In genomic region chr22:49429066-49429465, GRCh38 we compare ENCODE assay signal across 30 cellular contexts.
DNase-seq lines count a peak whose midpoint lies in the region; TF ChIP-seq lines count a peak whose summit lies in the region.
"Had no signal": no experiment of that assay in that cellular context is flagged by ENCODE, and none has a peak within 500 bp of the region (broad histone marks: within the 10 kb centered on the region; RNA-seq: fewer than 3 reads in every experiment).

No MANE protein-coding gene starts in this region.

- no peak for TF ChIP-seq POLR2A in NB4 (IDR thresholded peaks at IDR 0.05; ENCODE audit: extremely low read depth, insufficient read length)

- H3K27me3 Mint-ChIP-seq in endodermal cell (ENCODE audit: insufficient read depth) (peaks cover 3% of the 10 kb centered on the region), progenitor cell of endocrine pancreas (peaks cover 46% of the 10 kb centered on the region)
- H3K27me3 Mint-ChIP-seq: activated CD4-positive, alpha-beta T cell treated with anti-CD3 and anti-CD28 coated beads, Interleukin-2, amount 10 ng/mL, durations not matched to agents 7 days and 5 days had no signal

- H3K4me1 ChIP-seq in DOHH2 (ENCODE audit: control insufficient read depth, low read length) (peaks cover 38% of the 10 kb centered on the region), endodermal cell (ENCODE audit: control insufficient read depth, insufficient read depth, low read length) (no peaks in the 10 kb centered on the region)
- H3K4me1 ChIP-seq: esophagus muscularis mucosa, stomach had no signal

- H3K27ac Mint-ChIP-seq in endodermal cell = no peak overlapping the region
- H3K27ac Mint-ChIP-seq in progenitor cell of endocrine pancreas = no peak overlapping the region
- H3K27ac Mint-ChIP-seq: activated CD4-positive, alpha-beta T cell treated with anti-CD3 and anti-CD28 coated beads, Interleukin-2, amount 10 ng/mL, durations not matched to agents 7 days and 5 days; dendritic cell treated with granulocyte-macrophage colony-stimulating factor and Interleukin-4, amounts not matched to agents 40 ng/mL and 50 ng/mL, for 4 days; HFFc6; IgD-negative memory B cell had no signal

- 74 to 79% methylated on average over 5 to 7 of the region's 7 CpGs for WGBS in endodermal cell (ENCODE audit: insufficient coverage in 1 of 2, insufficient read length in 1 of 2), 2 experiments

- no peak overlapping the region for H3K9ac ChIP-seq in endodermal cell (ENCODE audit: extremely low read depth, low read length, poor library complexity, severe bottlenecking)

- DNase-seq in NB4 (ENCODE audit: low read depth) (no peak), endodermal cell (no peak), progenitor cell of endocrine pancreas (ENCODE audit: low spot score, unreplicated experiment) (no peak), NOMO-1 treated with DMSO at 0.1 percent for 48 hours (lab: John Stamatoyannopoulos, UW; ENCODE audit: unreplicated experiment) (no peak), NCI-H1417 (lab: John Stamatoyannopoulos, UW) (no peak), NCI-H446 treated with DMSO at 0.1 percent for 48 hours (lab: John Stamatoyannopoulos, UW) (no peak)
- DNase-seq: activated CD4-positive, alpha-beta T cell treated with anti-CD3 and anti-CD28 coated beads, Interleukin-2, amount 10 ng/mL, durations not matched to agents 7 days and 5 days; activated naive CD4-positive, alpha-beta T cell; activated T-cell treated with anti-CD3 and anti-CD28 coated beads, Interleukin-2, amount 50 U/mL, for 48 hours; C1 segment of cervical spinal cord; caudate nucleus; COR-L47; DMS53; foreskin fibroblast; GDM1; HFFc6; left ventricle myocardium superior; NCI-H1092; NCI-H1694 treated with DMSO at 0.1 percent for 48 hours; NCI-H2171 treated with DMSO at 0.1 percent for 48 hours; nucleus accumbens; SIG-M5; stimulated activated CD4-positive, alpha-beta T cell treated with anti-CD3 and anti-CD28 coated beads, Interleukin-4, amount 100 ng/mL, for 1 hour; stomach; SW 1271; T-helper 9 cell had no signal

- H3K79me2 ChIP-seq in DOHH2 (ENCODE audit: control insufficient read depth, low read length) = no peaks in the 10 kb centered on the region

- H3F3A ChIP-seq in DOHH2 (ENCODE audit: control insufficient read depth, insufficient read depth) = 0 out of 2 replicates have a peak, but pooled peaks cover 4% of the 10 kb centered on the region

- H3K9me3 ChIP-seq in DOHH2 (ENCODE audit: control insufficient read depth, insufficient read depth, low read length) = no peaks in the 10 kb centered on the region
- H3K9me3 ChIP-seq in endodermal cell (ENCODE audit: control insufficient read depth, low read length) = no peaks in the 10 kb centered on the region

- H3K36me3 ChIP-seq in DOHH2 (ENCODE audit: control insufficient read depth, low read length) = no peaks in the 10 kb centered on the region
- H3K36me3 ChIP-seq in endodermal cell (ENCODE audit: control insufficient read depth, insufficient read depth, low read length) = no peaks in the 10 kb centered on the region
- H3K36me3 ChIP-seq: esophagus muscularis mucosa, stomach had no signal

- TF ChIP-seq CTCF in DOHH2 (IDR thresholded peaks at IDR 0.05; ENCODE audit: low read depth, low read length, poor library complexity, severe bottlenecking) (peak; percentile 50), NB4 (IDR thresholded peaks at IDR 0.05; ENCODE audit: low read depth, low read length) (peak; percentile 8), endodermal cell (conservative IDR thresholded peaks at IDR 0.05) (peak; percentile 60), progenitor cell of endocrine pancreas (IDR thresholded peaks at IDR 0.05; ENCODE audit: unreplicated experiment) (peak; percentile 50)

- H3K27me3 ChIP-seq in DOHH2 (ENCODE audit: control insufficient read depth, low read length) (no peaks in the 10 kb centered on the region), endodermal cell (ENCODE audit: control insufficient read depth, insufficient read depth, low read length, poor library complexity, severe bottlenecking) (no peaks in the 10 kb centered on the region)

- H3K27ac ChIP-seq in DOHH2 (ENCODE audit: low read depth, low read length) (no peak overlapping the region), endodermal cell (ENCODE audit: low read depth, low read length) (no peak overlapping the region)
- H3K27ac ChIP-seq: esophagus muscularis mucosa, stomach had no signal

- H3K4me3 ChIP-seq in DOHH2 (ENCODE audit: low read length) = no peak overlapping the region
- no peak overlapping the region for H3K4me3 ChIP-seq in NB4 (ENCODE audit: low read depth, low read length)
- H3K4me3 ChIP-seq in endodermal cell (ENCODE audit: low read length) = no peak overlapping the region
- H3K4me3 ChIP-seq: esophagus muscularis mucosa, stomach had no signal

- no peaks in the 10 kb centered on the region for H3K4me1 Mint-ChIP-seq in endodermal cell
- H3K4me1 Mint-ChIP-seq in progenitor cell of endocrine pancreas (ENCODE audit: low read depth) = no peaks in the 10 kb centered on the region
- H3K4me1 Mint-ChIP-seq: activated CD4-positive, alpha-beta T cell treated with anti-CD3 and anti-CD28 coated beads, Interleukin-2, amount 10 ng/mL, durations not matched to agents 7 days and 5 days; IgD-negative memory B cell had no signal

- H3K9me3 Mint-ChIP-seq in endodermal cell (no peaks in the 10 kb centered on the region), progenitor cell of endocrine pancreas (ENCODE audit: low read depth) (no peaks in the 10 kb centered on the region)
- H3K9me3 Mint-ChIP-seq: activated CD4-positive, alpha-beta T cell treated with anti-CD3 and anti-CD28 coated beads, Interleukin-2, amount 10 ng/mL, durations not matched to agents 7 days and 5 days; dendritic cell treated with granulocyte-macrophage colony-stimulating factor and Interleukin-4, amounts not matched to agents 40 ng/mL and 50 ng/mL, for 4 days had no signal

- no peak overlapping the region for H3K4me3 Mint-ChIP-seq in endodermal cell
- H3K4me3 Mint-ChIP-seq in progenitor cell of endocrine pancreas (ENCODE audit: low read depth) = no peak overlapping the region
- H3K4me3 Mint-ChIP-seq: activated CD4-positive, alpha-beta T cell treated with anti-CD3 and anti-CD28 coated beads, Interleukin-2, amount 10 ng/mL, durations not matched to agents 7 days and 5 days; dendritic cell treated with granulocyte-macrophage colony-stimulating factor and Interleukin-4, amounts not matched to agents 40 ng/mL and 50 ng/mL, for 4 days; HFFc6; IgD-negative memory B cell had no signal

- H3K4me2 ChIP-seq in DOHH2 (ENCODE audit: low read length) = no peak overlapping the region

- H3K9me2 ChIP-seq in DOHH2 (replicated peaks; ENCODE audit: control insufficient read depth, low read length) = no peaks in the 10 kb centered on the region

- H4K20me1 ChIP-seq in DOHH2 (ENCODE audit: control insufficient read depth, insufficient read depth, low read depth, low read length) = no peaks in the 10 kb centered on the region

- H3K36me3 Mint-ChIP-seq in endodermal cell (ENCODE audit: low read depth) (no peaks in the 10 kb centered on the region), progenitor cell of endocrine pancreas (ENCODE audit: insufficient read depth) (no peaks in the 10 kb centered on the region)

Comparison
In these comparisons a context has a peak if more than half of its experiments do, and no peak if none do; other contexts are left out.
1. CTCF ChIP-seq: peak in every context shown above with its lines; median percentile 60 in endodermal cell; 50 in DOHH2; 50 in progenitor cell of endocrine pancreas; 8 in NB4.